24 cellular contexts compared by ENCODE assay signal in the genomic region with DNA sequence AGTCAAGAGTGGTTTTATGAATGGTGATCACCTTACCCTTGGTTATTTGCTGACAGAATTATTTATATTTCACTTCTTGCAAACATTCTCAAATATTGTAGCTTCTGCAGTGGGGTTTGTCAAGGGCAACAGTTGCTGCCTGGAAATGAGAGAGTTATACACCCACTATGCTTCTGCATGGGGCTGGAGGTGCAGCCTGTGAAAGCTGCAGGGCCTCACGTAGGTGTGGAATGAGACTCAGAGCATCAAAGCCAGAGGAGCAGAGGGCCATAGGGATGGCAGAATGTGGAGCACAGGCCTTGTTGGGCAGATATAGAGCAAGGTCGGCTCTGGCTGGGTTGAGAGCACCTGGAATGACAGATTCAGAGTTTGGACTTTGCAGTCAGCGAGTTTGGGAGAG.
DNase-seq lines count a peak whose midpoint lies in the region; ATAC-seq and TF ChIP-seq lines count a peak whose summit lies in the region.
"Had no signal": no experiment of that assay in that cellular context is flagged by ENCODE, and none has a peak within 500 bp of the region (broad histone marks: within the 10 kb centered on the region; RNA-seq: fewer than 3 reads in every experiment).

No MANE protein-coding gene starts in this region.

- no peak for ATAC-seq in activated T-cell treated with anti-CD3 and anti-CD28 coated beads, Interleukin-2, amount 50 U/mL, for 72 hours (replicated peaks in 1 of 2)
- no peak for ATAC-seq in activated naive CD8-positive, alpha-beta T cell treated with anti-CD3 and anti-CD28 coated beads, Interleukin-2, amount 10 ng/mL, durations not matched to agents 7 days and 5 days (ENCODE audit: low read depth)
- no peak for ATAC-seq in stimulated activated naive CD8-positive, alpha-beta T cell treated with anti-CD3 and anti-CD28 coated beads, Interleukin-15, amount 100 ng/mL, for 72 hours
- no peak for ATAC-seq in GM21526 (IDR thresholded peaks at IDR 0.05; ENCODE audit: low FRiP score, unreplicated experiment)
- ATAC-seq: sciatic nerve; stimulated activated memory B cell treated with anti-CD40 and anti-IgM and Interleukin-4, amounts not matched to agents 10 μg/mL and 1 μg/mL and 100 μg/mL, for 72 hours had no signal

- no peak overlapping the region for H3K27ac ChIP-seq in hepatocyte
- H3K27ac ChIP-seq: cardiac muscle cell, GM23248, uterus had no signal

- H3K4me1 Mint-ChIP-seq in activated T-cell treated with anti-CD3 and anti-CD28 coated beads, Interleukin-2, amount 50 U/mL, for 72 hours (ENCODE audit: low read depth): peaks cover 11% of the 10 kb centered on the region
- peaks cover 7% of the 10 kb centered on the region for H3K4me1 Mint-ChIP-seq in activated T-cell treated with anti-CD3 and anti-CD28 coated beads, Interleukin-2, amount 50 U/mL, for 24 hours (ENCODE audit: low read depth)
- H3K4me1 Mint-ChIP-seq in activated naive CD8-positive, alpha-beta T cell treated with anti-CD3 and anti-CD28 coated beads, Interleukin-2, amount 10 ng/mL, durations not matched to agents 7 days and 5 days: peaks cover 19% of the 10 kb centered on the region
- peaks cover 18% of the 10 kb centered on the region for H3K4me1 Mint-ChIP-seq in stimulated activated naive CD8-positive, alpha-beta T cell treated with anti-CD3 and anti-CD28 coated beads, Interleukin-15, amount 100 ng/mL, for 72 hours

- POLR2A ChIA-PET in activated naive CD8-positive, alpha-beta T cell treated with anti-CD3 and anti-CD28 coated beads, Interleukin-2, amount 10 ng/mL, durations not matched to agents 7 days and 5 days (lab: Charles Lee): no interaction called here

- H4K20me1 ChIP-seq in hepatocyte (ENCODE audit: insufficient read depth, poor library complexity, severe bottlenecking): no peaks in the 10 kb centered on the region

- no peaks in the 10 kb centered on the region for H3K9me3 ChIP-seq in hepatocyte (ENCODE audit: low read depth)
- H3K9me3 ChIP-seq: uterus had no signal

- H3K27me3 Mint-ChIP-seq in activated T-cell treated with anti-CD3 and anti-CD28 coated beads, Interleukin-2, amount 50 U/mL, for 72 hours (ENCODE audit: low read depth): peaks cover 62% of the 10 kb centered on the region
- peaks cover 59% of the 10 kb centered on the region for H3K27me3 Mint-ChIP-seq in activated T-cell treated with anti-CD3 and anti-CD28 coated beads, Interleukin-2, amount 50 U/mL, for 24 hours
- peaks cover 62% of the 10 kb centered on the region for H3K27me3 Mint-ChIP-seq in activated naive CD8-positive, alpha-beta T cell treated with anti-CD3 and anti-CD28 coated beads, Interleukin-2, amount 10 ng/mL, durations not matched to agents 7 days and 5 days
- H3K27me3 Mint-ChIP-seq in stimulated activated naive CD8-positive, alpha-beta T cell treated with anti-CD3 and anti-CD28 coated beads, Interleukin-15, amount 100 ng/mL, for 72 hours: peaks cover 68% of the 10 kb centered on the region

- 90% methylated on average over 3 of the region's 3 CpGs for WGBS in hepatocyte (ENCODE audit: low lambda C conversion rate, missing lambda C conversion rate)

- no peaks in the 10 kb centered on the region for H3K9me2 ChIP-seq in hepatocyte (replicated peaks; ENCODE audit: insufficient read depth)

- H3K4me1 ChIP-seq in hepatocyte (ENCODE audit: insufficient read depth): peaks cover 6% of the 10 kb centered on the region

- H3K4me3 Mint-ChIP-seq in activated T-cell treated with anti-CD3 and anti-CD28 coated beads, Interleukin-2, amount 50 U/mL, for 72 hours: peak overlapping the region; percentile 76 to 77
- H3K4me3 Mint-ChIP-seq in activated T-cell treated with anti-CD3 and anti-CD28 coated beads, Interleukin-2, amount 50 U/mL, for 24 hours: no peak overlapping the region
- peak overlapping the region; percentile 88 for H3K4me3 Mint-ChIP-seq in activated naive CD8-positive, alpha-beta T cell treated with anti-CD3 and anti-CD28 coated beads, Interleukin-2, amount 10 ng/mL, durations not matched to agents 7 days and 5 days
- peak overlapping the region; percentile 73 to 85 for H3K4me3 Mint-ChIP-seq in stimulated activated naive CD8-positive, alpha-beta T cell treated with anti-CD3 and anti-CD28 coated beads, Interleukin-15, amount 100 ng/mL, for 72 hours

- no peaks in the 10 kb centered on the region for H3K9me3 Mint-ChIP-seq in activated T-cell treated with anti-CD3 and anti-CD28 coated beads, Interleukin-2, amount 50 U/mL, for 72 hours
- no peaks in the 10 kb centered on the region for H3K9me3 Mint-ChIP-seq in activated T-cell treated with anti-CD3 and anti-CD28 coated beads, Interleukin-2, amount 50 U/mL, for 24 hours
- H3K9me3 Mint-ChIP-seq in activated naive CD8-positive, alpha-beta T cell treated with anti-CD3 and anti-CD28 coated beads, Interleukin-2, amount 10 ng/mL, durations not matched to agents 7 days and 5 days: no peaks in the 10 kb centered on the region
- no peaks in the 10 kb centered on the region for H3K9me3 Mint-ChIP-seq in stimulated activated naive CD8-positive, alpha-beta T cell treated with anti-CD3 and anti-CD28 coated beads, Interleukin-15, amount 100 ng/mL, for 72 hours
- H3K9me3 Mint-ChIP-seq: activated naive CD4-positive, alpha-beta T cell treated with anti-CD3 and anti-CD28 coated beads for 36 hours; CD4-positive, alpha-beta T cell had no signal

- H3K4me3 ChIP-seq in hepatocyte: no peak overlapping the region
- H3K4me3 ChIP-seq: GM12878, GM23248, uterus had no signal

- H3K79me2 ChIP-seq in hepatocyte: no peaks in the 10 kb centered on the region

- no peak for TF ChIP-seq CTCF in hepatocyte (IDR thresholded peaks at IDR 0.05; ENCODE audit: poor library complexity)

- DNase-seq in activated T-cell treated with anti-CD3 and anti-CD28 coated beads, Interleukin-2, amount 50 U/mL, for 72 hours: no peak
- DNase-seq in activated T-cell treated with anti-CD3 and anti-CD28 coated beads, Interleukin-2, amount 50 U/mL, for 24 hours: no peak
- DNase-seq in activated naive CD8-positive, alpha-beta T cell treated with anti-CD3 and anti-CD28 coated beads, Interleukin-2, amount 10 ng/mL, durations not matched to agents 7 days and 5 days: no peak
- no peak for DNase-seq in hepatocyte (ENCODE audit: low spot score)
- DNase-seq in stimulated activated naive CD8-positive, alpha-beta T cell treated with anti-CD3 and anti-CD28 coated beads, Interleukin-15, amount 100 ng/mL, for 72 hours: no peak
- no peak for DNase-seq in NCI-H146 (lab: John Stamatoyannopoulos, UW)
- DNase-seq in stimulated activated CD4-positive, alpha-beta T cell treated with anti-CD3 and anti-CD28 coated beads, Interleukin-4, amount 100 ng/mL, for 1 hour: no peak
- DNase-seq: activated CD4-positive, alpha-beta T cell treated with anti-CD3 and anti-CD28 coated beads for 4 hours; AML-193; CD4-positive, alpha-beta T cell; DMS 273 treated with DMSO at 0.1 percent for 48 hours; MV-4-11; naive B cell; stimulated activated CD4-positive, alpha-beta T cell treated with anti-CD3 and anti-CD28 coated beads, Interleukin-12 subunit alpha, Interleukin-12 subunit beta, amount 100 ng/mL, for 4 hours; stimulated activated CD4-positive, alpha-beta T cell treated with anti-CD3 and anti-CD28 coated beads, Interleukin-4, amount 100 ng/mL, for 24 hours; T-helper 2 cell; uterus had no signal

- no peaks in the 10 kb centered on the region for H3K36me3 ChIP-seq in hepatocyte (replicated peaks; ENCODE audit: insufficient read depth, low read depth)
- H3K36me3 ChIP-seq: cardiac muscle cell, uterus had no signal

- H2AFZ ChIP-seq in hepatocyte: no peak overlapping the region
- H2AFZ ChIP-seq: GM23248 had no signal

- H3K4me2 ChIP-seq in hepatocyte: peak overlapping the region; percentile 97

- peaks cover 64% of the 10 kb centered on the region for H3K27me3 ChIP-seq in hepatocyte

- peaks cover 0 to 2% of the 10 kb centered on the region in 2 donors for H3K36me3 Mint-ChIP-seq in activated T-cell treated with anti-CD3 and anti-CD28 coated beads, Interleukin-2, amount 50 U/mL, for 72 hours (ENCODE audit: insufficient read depth in 2 of 2)
- no peaks in the 10 kb centered on the region for H3K36me3 Mint-ChIP-seq in activated T-cell treated with anti-CD3 and anti-CD28 coated beads, Interleukin-2, amount 50 U/mL, for 24 hours (ENCODE audit: low read depth)
- no peaks in the 10 kb centered on the region for H3K36me3 Mint-ChIP-seq in activated naive CD8-positive, alpha-beta T cell treated with anti-CD3 and anti-CD28 coated beads, Interleukin-2, amount 10 ng/mL, durations not matched to agents 7 days and 5 days
- H3K36me3 Mint-ChIP-seq: stimulated activated memory B cell treated with anti-CD40 and anti-IgM and Interleukin-4, amounts not matched to agents 10 μg/mL and 1 μg/mL and 100 μg/mL, for 72 hours had no signal

- no peak overlapping the region for H3K27ac Mint-ChIP-seq in activated T-cell treated with anti-CD3 and anti-CD28 coated beads, Interleukin-2, amount 50 U/mL, for 72 hours
- H3K27ac Mint-ChIP-seq in activated T-cell treated with anti-CD3 and anti-CD28 coated beads, Interleukin-2, amount 50 U/mL, for 24 hours: no peak overlapping the region
- H3K27ac Mint-ChIP-seq in activated naive CD8-positive, alpha-beta T cell treated with anti-CD3 and anti-CD28 coated beads, Interleukin-2, amount 10 ng/mL, durations not matched to agents 7 days and 5 days: no peak overlapping the region
- no peak overlapping the region for H3K27ac Mint-ChIP-seq in stimulated activated naive CD8-positive, alpha-beta T cell treated with anti-CD3 and anti-CD28 coated beads, Interleukin-15, amount 100 ng/mL, for 72 hours
- H3K27ac Mint-ChIP-seq: activated naive CD4-positive, alpha-beta T cell treated with anti-CD3 and anti-CD28 coated beads for 36 hours; CD4-positive, alpha-beta T cell; naive B cell; stimulated activated memory B cell treated with anti-CD40 and anti-IgM and Interleukin-4, amounts not matched to agents 10 μg/mL and 1 μg/mL and 100 μg/mL, for 72 hours had no signal
